Comparison of ENCODE assay signal across 11 cellular contexts in the genomic region with DNA sequence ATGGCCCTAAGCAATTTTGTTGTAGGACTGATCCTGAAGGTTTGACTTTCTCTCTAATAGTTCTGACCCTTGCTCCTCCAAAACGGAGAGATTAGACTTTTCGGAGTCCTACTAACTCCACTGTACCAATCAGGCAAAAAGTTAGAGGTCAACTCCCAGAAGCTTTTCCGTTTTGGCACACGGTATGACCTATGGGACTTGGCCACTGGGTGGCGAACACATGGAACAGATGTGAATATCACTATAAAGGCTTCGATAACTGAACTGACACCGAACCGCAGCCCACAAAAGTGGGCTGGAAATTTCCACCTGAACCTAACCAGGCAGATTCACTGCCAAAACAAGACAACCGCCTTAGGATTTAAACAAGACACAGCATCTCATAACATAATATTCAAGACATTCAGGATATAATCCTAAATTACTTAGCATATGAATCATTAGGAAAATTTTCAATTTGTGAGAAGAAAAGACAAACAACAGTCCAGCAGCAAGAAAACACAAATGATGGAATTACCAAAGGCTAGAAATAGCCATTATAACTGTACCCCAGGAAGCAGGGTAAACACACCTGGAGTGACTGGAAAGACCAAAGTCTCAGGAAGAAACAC. TPM values are rescaled to one million over a fixed set of nuclear protein-coding genes. Genes with fewer than 3 reads are reported as not detected.
DNase-seq lines count a peak whose midpoint lies in the region; ATAC-seq and TF ChIP-seq lines count a peak whose summit lies in the region.
"Had no signal": no experiment of that assay in that cellular context is flagged by ENCODE, and none has a peak within 500 bp of the region (broad histone marks: within the 10 kb centered on the region; RNA-seq: fewer than 3 reads in every experiment).

No MANE protein-coding gene starts in this region.

- peak; percentile 65; the same call in 2 of the 3 replicates for ATAC-seq in GM23338
- no peak for ATAC-seq in activated T-helper 17 cell treated with anti-CD3 and anti-CD28 coated beads, Interleukin-2, amount 50 U/mL, for 72 hours (replicated peaks)
- no peak for ATAC-seq in GM18907 (IDR thresholded peaks at IDR 0.05; ENCODE audit: unreplicated experiment)
- no peak for ATAC-seq in HG03457 (IDR thresholded peaks at IDR 0.05; ENCODE audit: unreplicated experiment)
- no peak for ATAC-seq in HG02642 (IDR thresholded peaks at IDR 0.05; ENCODE audit: poor library complexity, unreplicated experiment)

- no peak overlapping the region for H3K27ac Mint-ChIP-seq in GM23338
- H3K27ac Mint-ChIP-seq in activated T-helper 17 cell treated with anti-CD3 and anti-CD28 coated beads, Interleukin-2, amount 50 U/mL, for 72 hours = peak overlapping the region; percentile 33

- H3K9me3 Mint-ChIP-seq in GM23338 = peaks cover 3% of the 10 kb centered on the region; the same call in 2 of the 3 replicates
- H3K9me3 Mint-ChIP-seq in activated T-helper 17 cell treated with anti-CD3 and anti-CD28 coated beads, Interleukin-2, amount 50 U/mL, for 72 hours = no peaks in the 10 kb centered on the region

- H3K27me3 ChIP-seq in GM23338 (ENCODE audit: insufficient read depth) = no peaks in the 10 kb centered on the region
- H3K27me3 ChIP-seq: SJSA1 had no signal

- no peaks in the 10 kb centered on the region for H3K79me2 ChIP-seq in GM23338 (replicated peaks; ENCODE audit: insufficient read depth)

- no peak overlapping the region for H2AFZ ChIP-seq in GM23338

- H3F3A ChIP-seq in GM23338 (replicated peaks; ENCODE audit: low read depth) = no peaks in the 10 kb centered on the region

- H3K27me3 Mint-ChIP-seq in GM23338 (ENCODE audit: insufficient read depth, low read depth, poor library complexity) = no peaks in the 10 kb centered on the region
- no peaks in the 10 kb centered on the region for H3K27me3 Mint-ChIP-seq in activated T-helper 17 cell treated with anti-CD3 and anti-CD28 coated beads, Interleukin-2, amount 50 U/mL, for 72 hours

- H3K9me2 ChIP-seq in GM23338 (ENCODE audit: insufficient read depth) = no peaks in the 10 kb centered on the region

- H3K36me3 Mint-ChIP-seq in GM23338 (ENCODE audit: low read depth) = peaks cover 10% of the 10 kb centered on the region
- peaks cover 47% of the 10 kb centered on the region for H3K36me3 Mint-ChIP-seq in activated T-helper 17 cell treated with anti-CD3 and anti-CD28 coated beads, Interleukin-2, amount 50 U/mL, for 72 hours (ENCODE audit: low read depth)

- no peak overlapping the region for H3K4me3 Mint-ChIP-seq in GM23338
- no peak overlapping the region for H3K4me3 Mint-ChIP-seq in activated T-helper 17 cell treated with anti-CD3 and anti-CD28 coated beads, Interleukin-2, amount 50 U/mL, for 72 hours

- no peak overlapping the region for H3K4me3 ChIP-seq in AG10803 (ENCODE audit: low read length)
- no peak overlapping the region for H3K4me3 ChIP-seq in GM23338
- H3K4me3 ChIP-seq: SJSA1, skin epidermis had no signal

- H3K4me1 ChIP-seq in GM23338 (ENCODE audit: insufficient read depth) = no peaks in the 10 kb centered on the region

- TF ChIP-seq CTCF in AG10803 (conservative IDR thresholded peaks at IDR 0.05; ENCODE audit: low read length) (peak; percentile 41), GM23338 (conservative IDR thresholded peaks at IDR 0.05; ENCODE audit: low read depth in 2 of 2) (peak; percentile 46 to 56), GM10266 (IDR thresholded peaks at IDR 0.05; ENCODE audit: control insufficient read depth, insufficient read depth, low read depth, missing control alignments) (no peak)

- 0 out of 2 replicates have a peak, but pooled peaks cover 3% of the 10 kb centered on the region for H3K36me3 ChIP-seq in GM23338 (ENCODE audit: insufficient read depth)

- 0 out of 2 replicates have a peak overlapping the region, but pooled peaks have one; percentile 39 for H3K27ac ChIP-seq in GM23338 (ENCODE audit: low read depth)
- H3K27ac ChIP-seq: SJSA1, skin epidermis had no signal

- no peaks in the 10 kb centered on the region for H4K20me1 ChIP-seq in GM23338 (replicated peaks; ENCODE audit: insufficient read depth)

- H3K4me1 Mint-ChIP-seq in GM23338 = peaks cover 2% of the 10 kb centered on the region; the same call in 2 of the 3 replicates
- H3K4me1 Mint-ChIP-seq in activated T-helper 17 cell treated with anti-CD3 and anti-CD28 coated beads, Interleukin-2, amount 50 U/mL, for 72 hours = peaks cover 7% of the 10 kb centered on the region

- DNase-seq in AG10803 (ENCODE audit: low read depth) (peak; percentile 11), GM23338 (ENCODE audit: low spot score) (peak; percentile 51), iPS-NIHi11 (ENCODE audit: low spot score) (peak; percentile 15), GM10266 (ENCODE audit: extremely low spot score) (no peak)
- DNase-seq: NCI-H1417 treated with DMSO at 0.1 percent for 48 hours had no signal

- no peak overlapping the region for H3K4me2 ChIP-seq in GM23338

TF ChIP-seq in GM23338, 12 proteins besides CTCF, POLR2A, EP300 and RAD21 (continues in another document):
- no peak for TF ChIP-seq ZNF331 (CRISPR knock-in tag; IDR thresholded peaks at IDR 0.05; ENCODE audit: low read depth)
- TF ChIP-seq, protein P1, sequence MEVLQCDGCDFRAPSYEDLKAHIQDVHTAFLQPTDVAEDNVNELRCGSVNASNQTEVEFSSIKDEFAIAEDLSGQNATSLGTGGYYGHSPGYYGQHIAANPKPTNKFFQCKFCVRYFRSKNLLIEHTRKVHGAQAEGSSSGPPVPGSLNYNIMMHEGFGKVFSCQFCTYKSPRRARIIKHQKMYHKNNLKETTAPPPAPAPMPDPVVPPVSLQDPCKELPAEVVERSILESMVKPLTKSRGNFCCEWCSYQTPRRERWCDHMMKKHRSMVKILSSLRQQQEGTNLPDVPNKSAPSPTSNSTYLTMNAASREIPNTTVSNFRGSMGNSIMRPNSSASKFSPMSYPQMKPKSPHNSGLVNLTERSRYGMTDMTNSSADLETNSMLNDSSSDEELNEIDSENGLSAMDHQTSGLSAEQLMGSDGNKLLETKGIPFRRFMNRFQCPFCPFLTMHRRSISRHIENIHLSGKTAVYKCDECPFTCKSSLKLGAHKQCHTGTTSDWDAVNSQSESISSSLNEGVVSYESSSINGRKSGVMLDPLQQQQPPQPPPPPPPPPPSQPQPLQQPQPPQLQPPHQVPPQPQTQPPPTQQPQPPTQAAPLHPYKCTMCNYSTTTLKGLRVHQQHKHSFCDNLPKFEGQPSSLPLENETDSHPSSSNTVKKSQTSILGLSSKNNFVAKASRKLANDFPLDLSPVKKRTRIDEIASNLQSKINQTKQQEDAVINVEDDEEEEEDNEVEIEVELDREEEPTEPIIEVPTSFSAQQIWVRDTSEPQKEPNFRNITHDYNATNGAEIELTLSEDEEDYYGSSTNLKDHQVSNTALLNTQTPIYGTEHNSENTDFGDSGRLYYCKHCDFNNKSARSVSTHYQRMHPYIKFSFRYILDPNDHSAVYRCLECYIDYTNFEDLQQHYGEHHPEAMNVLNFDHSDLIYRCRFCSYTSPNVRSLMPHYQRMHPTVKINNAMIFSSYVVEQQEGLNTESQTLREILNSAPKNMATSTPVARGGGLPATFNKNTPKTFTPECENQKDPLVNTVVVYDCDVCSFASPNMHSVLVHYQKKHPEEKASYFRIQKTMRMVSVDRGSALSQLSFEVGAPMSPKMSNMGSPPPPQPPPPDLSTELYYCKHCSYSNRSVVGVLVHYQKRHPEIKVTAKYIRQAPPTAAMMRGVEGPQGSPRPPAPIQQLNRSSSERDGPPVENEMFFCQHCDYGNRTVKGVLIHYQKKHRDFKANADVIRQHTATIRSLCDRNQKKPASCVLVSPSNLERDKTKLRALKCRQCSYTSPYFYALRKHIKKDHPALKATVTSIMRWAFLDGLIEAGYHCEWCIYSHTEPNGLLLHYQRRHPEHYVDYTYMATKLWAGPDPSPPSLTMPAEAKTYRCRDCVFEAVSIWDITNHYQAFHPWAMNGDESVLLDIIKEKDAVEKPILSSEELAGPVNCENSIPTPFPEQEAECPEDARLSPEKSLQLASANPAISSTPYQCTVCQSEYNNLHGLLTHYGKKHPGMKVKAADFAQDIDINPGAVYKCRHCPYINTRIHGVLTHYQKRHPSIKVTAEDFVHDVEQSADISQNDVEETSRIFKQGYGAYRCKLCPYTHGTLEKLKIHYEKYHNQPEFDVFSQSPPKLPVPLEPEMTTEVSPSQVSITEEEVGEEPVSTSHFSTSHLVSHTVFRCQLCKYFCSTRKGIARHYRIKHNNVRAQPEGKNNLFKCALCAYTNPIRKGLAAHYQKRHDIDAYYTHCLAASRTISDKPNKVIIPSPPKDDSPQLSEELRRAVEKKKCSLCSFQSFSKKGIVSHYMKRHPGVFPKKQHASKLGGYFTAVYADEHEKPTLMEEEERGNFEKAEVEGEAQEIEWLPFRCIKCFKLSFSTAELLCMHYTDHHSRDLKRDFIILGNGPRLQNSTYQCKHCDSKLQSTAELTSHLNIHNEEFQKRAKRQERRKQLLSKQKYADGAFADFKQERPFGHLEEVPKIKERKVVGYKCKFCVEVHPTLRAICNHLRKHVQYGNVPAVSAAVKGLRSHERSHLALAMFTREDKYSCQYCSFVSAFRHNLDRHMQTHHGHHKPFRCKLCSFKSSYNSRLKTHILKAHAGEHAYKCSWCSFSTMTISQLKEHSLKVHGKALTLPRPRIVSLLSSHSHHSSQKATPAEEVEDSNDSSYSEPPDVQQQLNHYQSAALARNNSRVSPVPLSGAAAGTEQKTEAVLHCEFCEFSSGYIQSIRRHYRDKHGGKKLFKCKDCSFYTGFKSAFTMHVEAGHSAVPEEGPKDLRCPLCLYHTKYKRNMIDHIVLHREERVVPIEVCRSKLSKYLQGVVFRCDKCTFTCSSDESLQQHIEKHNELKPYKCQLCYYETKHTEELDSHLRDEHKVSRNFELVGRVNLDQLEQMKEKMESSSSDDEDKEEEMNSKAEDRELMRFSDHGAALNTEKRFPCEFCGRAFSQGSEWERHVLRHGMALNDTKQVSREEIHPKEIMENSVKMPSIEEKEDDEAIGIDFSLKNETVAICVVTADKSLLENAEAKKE (CRISPR knock-in tag; IDR thresholded peaks at IDR 0.05) = no peak

RNA-seq across cellular contexts. Expression of a gene that starts 12.2 kb away (rescaled TPM):
- total RNA-seq in GM23338 (2014; rRNA removed; shearing (Covaris generic)) = 33.9 and 36.6 TPM in 2 replicates
- 26.2 and 28.7 TPM in 2 replicates for polyA plus RNA-seq in GM23338 (2016; fragmentation: Nextera tagmentation; extraction: Ambion mirVana)
- 10 to 100 TPM; 42.6 to 45.6 TPM for total RNA-seq in activated T-helper 17 cell treated with anti-CD3 and anti-CD28 coated beads, Interleukin-2, amount 50 U/mL, for 72 hours

RNA-seq across cellular contexts. Expression of a gene that starts 59.9 kb away (rescaled TPM):
- 15.4 and 16.5 TPM in 2 replicates for total RNA-seq in GM23338 (2014; rRNA removed; shearing (Covaris generic))
- 12.7 and 13.0 TPM in 2 replicates for polyA plus RNA-seq in GM23338 (2016; fragmentation: Nextera tagmentation; extraction: Ambion mirVana)
- total RNA-seq in activated T-helper 17 cell treated with anti-CD3 and anti-CD28 coated beads, Interleukin-2, amount 50 U/mL, for 72 hours = 10 to 100 TPM; 20.6 to 33.0 TPM
